In the genomic region with DNA sequence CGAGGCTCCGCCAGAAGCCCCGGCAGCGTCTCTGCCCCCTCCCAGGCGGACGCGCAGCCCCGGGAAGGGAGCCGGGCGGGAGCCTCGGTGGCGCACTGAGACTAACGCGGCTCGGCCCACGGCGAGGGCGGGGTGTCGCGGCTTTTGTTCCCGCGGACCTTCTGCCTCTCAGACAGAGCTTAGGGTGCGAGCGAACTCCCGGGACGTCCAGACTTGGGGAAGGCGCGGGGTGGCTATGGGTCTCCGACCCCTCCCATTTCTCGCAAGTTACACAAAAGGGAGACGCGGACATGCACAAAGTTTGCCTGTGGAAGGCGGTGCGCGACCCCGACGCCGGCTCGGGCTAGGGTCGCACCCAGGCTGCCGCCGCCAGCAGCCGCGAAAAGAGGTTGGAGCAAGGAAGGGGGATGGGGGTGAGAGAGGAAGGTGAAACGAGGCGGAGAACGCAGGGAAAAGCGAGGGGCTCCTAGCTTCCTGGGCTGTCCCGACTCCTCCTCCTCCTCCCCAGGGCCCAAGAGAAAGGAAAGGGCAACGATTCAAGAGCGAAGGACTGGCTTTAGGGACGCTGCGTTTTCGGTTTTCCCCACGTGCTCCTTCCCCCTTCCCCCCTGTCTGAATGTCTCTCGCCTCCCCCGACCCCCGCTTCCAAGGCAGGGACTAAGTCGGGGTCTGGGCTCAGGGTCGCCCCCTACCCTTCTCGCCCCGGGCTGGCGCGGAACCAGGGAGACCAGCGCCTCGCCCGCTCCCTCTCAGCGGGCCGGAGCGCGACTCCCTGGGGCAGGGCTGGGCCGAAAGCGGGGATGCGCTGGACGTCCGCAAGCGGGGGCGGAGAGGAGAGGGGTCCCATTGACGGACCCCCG, we compare ENCODE assay signal across 8 cellular contexts. TPM values are rescaled to one million over a fixed set of nuclear protein-coding genes. Genes with fewer than 3 reads are reported as not detected.
A peak's percentile ranks its signal among the peaks of the same experiment; 100 is the strongest.
DNase-seq lines count a peak whose midpoint lies in the region; ATAC-seq and TF ChIP-seq lines count a peak whose summit lies in the region.

No MANE protein-coding gene starts in this region.

- H3K27me3 ChIP-seq in RWPE2 (ENCODE audit: insufficient read depth, poor library complexity, severe bottlenecking): no peaks in the 10 kb centered on the region

- peaks cover 12% of the 10 kb centered on the region for H3K27me3 Mint-ChIP-seq in activated naive CD8-positive, alpha-beta T cell treated with anti-CD3 and anti-CD28 coated beads for 36 hours

- WGBS in urinary bladder: under 1% methylated on average over 80 of the region's 80 CpGs

- intact Hi-C loops in Right ventricle myocardium superior (cut with DNase I): loop anchor here (5.0 to 10.0 kb wide), 3 partner anchors 175 to 288 kb away; no protein-coding TSS in a partner anchor

- H3K27ac Mint-ChIP-seq in activated naive CD8-positive, alpha-beta T cell treated with anti-CD3 and anti-CD28 coated beads for 36 hours: peak overlapping the region; percentile 76

- peaks cover 37% of the 10 kb centered on the region for H3K4me1 ChIP-seq in RWPE2 (ENCODE audit: insufficient read depth, poor library complexity, severe bottlenecking)
- no peaks in the 10 kb centered on the region for H3K4me1 ChIP-seq in urinary bladder (ENCODE audit: insufficient read depth)

- peak; percentile 74 for DNase-seq in DMS53 (lab: John Stamatoyannopoulos, UW)
- DNase-seq in HuH-7 (ENCODE audit: low spot score): peak; percentile 41
- DNase-seq in RWPE2 (ENCODE audit: low spot score): peak; percentile 64
- peak; percentile 48 for DNase-seq in activated naive CD8-positive, alpha-beta T cell treated with anti-CD3 and anti-CD28 coated beads for 36 hours
- peak; percentile 78 for DNase-seq in Right ventricle myocardium superior
- DNase-seq in omental fat pad (ENCODE audit: low spot score): no peak

- H3K9me3 Mint-ChIP-seq in activated naive CD8-positive, alpha-beta T cell treated with anti-CD3 and anti-CD28 coated beads for 36 hours: no peaks in the 10 kb centered on the region

- peaks cover 5% of the 10 kb centered on the region for H3K36me3 Mint-ChIP-seq in activated naive CD8-positive, alpha-beta T cell treated with anti-CD3 and anti-CD28 coated beads for 36 hours

- H3K36me3 ChIP-seq in RWPE2 (ENCODE audit: low read depth) (no peaks in the 10 kb centered on the region), urinary bladder (ENCODE audit: insufficient read depth) (no peaks in the 10 kb centered on the region)

- H3K9me3 ChIP-seq in RWPE2 (ENCODE audit: severe bottlenecking): no peaks in the 10 kb centered on the region

- TF ChIP-seq CTCF in RWPE2 (IDR thresholded peaks at IDR 0.05; ENCODE audit: poor library complexity, severe bottlenecking) (no peak), omental fat pad (IDR thresholded peaks at IDR 0.05) (no peak)

- H3K27ac ChIP-seq in RWPE2 (ENCODE audit: poor library complexity, severe bottlenecking) (peak overlapping the region; percentile 76), urinary bladder (ENCODE audit: low read depth) (peak overlapping the region; percentile 91)

- H3K4me3 Mint-ChIP-seq in activated naive CD8-positive, alpha-beta T cell treated with anti-CD3 and anti-CD28 coated beads for 36 hours: peak overlapping the region; percentile 91

- ATAC-seq in GM21619 (IDR thresholded peaks at IDR 0.05; ENCODE audit: unreplicated experiment) (peak; percentile 25), RWPE2 (ENCODE audit: low read depth) (peak; percentile 47), Right ventricle myocardium superior (ENCODE audit: poor library complexity) (peak; percentile 77), omental fat pad (ENCODE audit: low FRiP score) (peak; percentile 51)

- H3K4me3 ChIP-seq in RWPE2 (ENCODE audit: severe bottlenecking) (peak overlapping the region; percentile 83), urinary bladder (ENCODE audit: low read depth, low read length) (peak overlapping the region; percentile 72)

- H3K4me1 Mint-ChIP-seq in activated naive CD8-positive, alpha-beta T cell treated with anti-CD3 and anti-CD28 coated beads for 36 hours: peaks cover 16% of the 10 kb centered on the region

RNA-seq across cellular contexts. Expression of gene APP, which starts 0.7 kb away (rescaled TPM):
- 10 to 100 TPM; 50.9 to 53.7 TPM for total RNA-seq in activated naive CD8-positive, alpha-beta T cell treated with anti-CD3 and anti-CD28 coated beads for 36 hours
- 292 TPM for total RNA-seq in Right ventricle myocardium superior
- 100 to 1,000 TPM; 197 to 380 (median 296) TPM for total RNA-seq in omental fat pad
- total RNA-seq in urinary bladder: 269 TPM
- 469 TPM for polyA plus RNA-seq in urinary bladder

Comparison
In these comparisons a context has a peak if more than half of its experiments do, and no peak if none do; other contexts are left out.
1. ATAC-seq: peak in every context shown above with its lines; median percentile 77 in Right ventricle myocardium superior; 51 in omental fat pad; 47 in RWPE2; 25 in GM21619.